In the genomic region with DNA sequence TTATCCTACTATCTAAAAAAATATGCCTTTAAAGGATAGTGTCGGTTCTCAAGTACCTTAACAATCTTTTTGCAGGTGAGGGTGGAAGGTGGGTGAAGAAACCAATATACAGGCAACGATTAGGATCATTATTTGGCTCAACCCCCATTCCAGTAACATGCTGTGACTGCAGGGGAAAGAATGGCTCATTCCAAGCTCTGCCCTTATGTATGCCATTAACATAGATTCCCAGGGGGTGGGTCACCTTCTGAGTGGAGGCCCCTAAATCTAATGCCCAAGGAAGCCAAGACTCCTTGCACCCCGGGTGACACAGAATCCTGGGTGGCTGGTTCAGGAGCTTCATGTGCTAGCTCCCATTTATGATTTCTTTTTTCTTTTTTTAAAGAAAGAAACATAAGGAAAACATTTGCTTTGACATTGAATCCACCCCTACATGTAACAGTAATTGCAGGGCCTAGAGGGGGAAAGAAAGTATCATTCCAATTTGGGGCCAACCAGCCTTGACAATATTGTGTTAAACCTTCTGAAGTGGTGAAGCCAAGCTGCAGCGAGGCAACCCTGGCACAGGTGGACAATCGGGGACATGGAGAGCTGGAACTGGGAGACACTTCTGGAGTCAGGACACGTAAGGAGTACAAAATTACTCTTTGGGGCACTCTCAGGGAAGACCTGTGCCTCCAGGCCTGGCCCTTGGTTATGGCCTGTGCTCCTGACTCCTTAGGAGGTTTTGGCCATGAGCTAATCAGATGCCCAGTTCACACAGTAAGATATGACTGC, we compare ENCODE assay signal across 2 cellular contexts.
TF ChIP-seq lines count a peak whose summit lies in the region.

No MANE protein-coding gene starts in this region.

TF ChIP-seq in A549, 52 proteins besides CTCF, POLR2A, EP300 and RAD21 (continued from another document):
- TF ChIP-seq, protein P1, sequence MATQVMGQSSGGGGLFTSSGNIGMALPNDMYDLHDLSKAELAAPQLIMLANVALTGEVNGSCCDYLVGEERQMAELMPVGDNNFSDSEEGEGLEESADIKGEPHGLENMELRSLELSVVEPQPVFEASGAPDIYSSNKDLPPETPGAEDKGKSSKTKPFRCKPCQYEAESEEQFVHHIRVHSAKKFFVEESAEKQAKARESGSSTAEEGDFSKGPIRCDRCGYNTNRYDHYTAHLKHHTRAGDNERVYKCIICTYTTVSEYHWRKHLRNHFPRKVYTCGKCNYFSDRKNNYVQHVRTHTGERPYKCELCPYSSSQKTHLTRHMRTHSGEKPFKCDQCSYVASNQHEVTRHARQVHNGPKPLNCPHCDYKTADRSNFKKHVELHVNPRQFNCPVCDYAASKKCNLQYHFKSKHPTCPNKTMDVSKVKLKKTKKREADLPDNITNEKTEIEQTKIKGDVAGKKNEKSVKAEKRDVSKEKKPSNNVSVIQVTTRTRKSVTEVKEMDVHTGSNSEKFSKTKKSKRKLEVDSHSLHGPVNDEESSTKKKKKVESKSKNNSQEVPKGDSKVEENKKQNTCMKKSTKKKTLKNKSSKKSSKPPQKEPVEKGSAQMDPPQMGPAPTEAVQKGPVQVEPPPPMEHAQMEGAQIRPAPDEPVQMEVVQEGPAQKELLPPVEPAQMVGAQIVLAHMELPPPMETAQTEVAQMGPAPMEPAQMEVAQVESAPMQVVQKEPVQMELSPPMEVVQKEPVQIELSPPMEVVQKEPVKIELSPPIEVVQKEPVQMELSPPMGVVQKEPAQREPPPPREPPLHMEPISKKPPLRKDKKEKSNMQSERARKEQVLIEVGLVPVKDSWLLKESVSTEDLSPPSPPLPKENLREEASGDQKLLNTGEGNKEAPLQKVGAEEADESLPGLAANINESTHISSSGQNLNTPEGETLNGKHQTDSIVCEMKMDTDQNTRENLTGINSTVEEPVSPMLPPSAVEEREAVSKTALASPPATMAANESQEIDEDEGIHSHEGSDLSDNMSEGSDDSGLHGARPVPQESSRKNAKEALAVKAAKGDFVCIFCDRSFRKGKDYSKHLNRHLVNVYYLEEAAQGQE (IDR thresholded peaks at IDR 0.05) = no peak
- TF ChIP-seq TFCP2L1 (CRISPR knock-in tag; IDR thresholded peaks at IDR 0.05) (no peak), HOXA7 (CRISPR knock-in tag; IDR thresholded peaks at IDR 0.05) (no peak), ZNF302 (CRISPR knock-in tag; IDR thresholded peaks at IDR 0.05) (no peak), KDM1A (IDR thresholded peaks at IDR 0.05; ENCODE audit: low read depth) (no peak), EHMT2 (IDR thresholded peaks at IDR 0.05; ENCODE audit: low read depth) (no peak), CHD2 (IDR thresholded peaks at IDR 0.05; ENCODE audit: low read length, partially characterized antibody) (no peak), TP53 (CRISPR knock-in tag; IDR thresholded peaks at IDR 0.05) (no peak), KDM5A (IDR thresholded peaks at IDR 0.05) (no peak), MAFK (IDR thresholded peaks at IDR 0.05; ENCODE audit: partially characterized antibody) (no peak), GATA3 (IDR thresholded peaks at IDR 0.05; ENCODE audit: borderline replicate concordance) (no peak), MAZ (IDR thresholded peaks at IDR 0.05; ENCODE audit: borderline replicate concordance, low read depth, low read length) (no peak)
- TF ChIP-seq, protein P2, sequence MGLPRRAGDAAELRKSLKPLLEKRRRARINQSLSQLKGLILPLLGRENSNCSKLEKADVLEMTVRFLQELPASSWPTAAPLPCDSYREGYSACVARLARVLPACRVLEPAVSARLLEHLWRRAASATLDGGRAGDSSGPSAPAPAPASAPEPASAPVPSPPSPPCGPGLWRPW (IDR thresholded peaks at IDR 0.05) = no peak
- TF ChIP-seq, protein P3, sequence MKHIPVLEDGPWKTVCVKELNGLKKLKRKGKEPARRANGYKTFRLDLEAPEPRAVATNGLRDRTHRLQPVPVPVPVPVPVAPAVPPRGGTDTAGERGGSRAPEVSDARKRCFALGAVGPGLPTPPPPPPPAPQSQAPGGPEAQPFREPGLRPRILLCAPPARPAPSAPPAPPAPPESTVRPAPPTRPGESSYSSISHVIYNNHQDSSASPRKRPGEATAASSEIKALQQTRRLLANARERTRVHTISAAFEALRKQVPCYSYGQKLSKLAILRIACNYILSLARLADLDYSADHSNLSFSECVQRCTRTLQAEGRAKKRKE (CRISPR knock-in tag; IDR thresholded peaks at IDR 0.05; ENCODE audit: low read depth) = no peak
TF ChIP-seq in A549: peak in this region for 0.

TF ChIP-seq in SK-N-SH, 30 proteins besides CTCF, POLR2A, EP300 and RAD21 (continued from another document):
- TF ChIP-seq, protein P4, sequence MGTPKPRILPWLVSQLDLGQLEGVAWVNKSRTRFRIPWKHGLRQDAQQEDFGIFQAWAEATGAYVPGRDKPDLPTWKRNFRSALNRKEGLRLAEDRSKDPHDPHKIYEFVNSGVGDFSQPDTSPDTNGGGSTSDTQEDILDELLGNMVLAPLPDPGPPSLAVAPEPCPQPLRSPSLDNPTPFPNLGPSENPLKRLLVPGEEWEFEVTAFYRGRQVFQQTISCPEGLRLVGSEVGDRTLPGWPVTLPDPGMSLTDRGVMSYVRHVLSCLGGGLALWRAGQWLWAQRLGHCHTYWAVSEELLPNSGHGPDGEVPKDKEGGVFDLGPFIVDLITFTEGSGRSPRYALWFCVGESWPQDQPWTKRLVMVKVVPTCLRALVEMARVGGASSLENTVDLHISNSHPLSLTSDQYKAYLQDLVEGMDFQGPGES (IDR thresholded peaks at IDR 0.05; ENCODE audit: low read depth, low read length) = no peak
- no peak for TF ChIP-seq NFIC (IDR thresholded peaks at IDR 0.05; ENCODE audit: borderline replicate concordance)
- no peak for TF ChIP-seq GABPA (IDR thresholded peaks at IDR 0.05; ENCODE audit: low read depth)
- no peak for TF ChIP-seq GATA2 (CRISPR knock-in tag; IDR thresholded peaks at IDR 0.05)
- no peak for TF ChIP-seq TEAD4 (IDR thresholded peaks at IDR 0.05; ENCODE audit: borderline replicate concordance, insufficient read depth)
- no peak for TF ChIP-seq TCF12 (IDR thresholded peaks at IDR 0.05)
- no peak for TF ChIP-seq TAF1 (IDR thresholded peaks at IDR 0.05; ENCODE audit: borderline replicate concordance, low read depth, low read length)
